1 cellular context compared by ENCODE assay signal in the genomic region with DNA sequence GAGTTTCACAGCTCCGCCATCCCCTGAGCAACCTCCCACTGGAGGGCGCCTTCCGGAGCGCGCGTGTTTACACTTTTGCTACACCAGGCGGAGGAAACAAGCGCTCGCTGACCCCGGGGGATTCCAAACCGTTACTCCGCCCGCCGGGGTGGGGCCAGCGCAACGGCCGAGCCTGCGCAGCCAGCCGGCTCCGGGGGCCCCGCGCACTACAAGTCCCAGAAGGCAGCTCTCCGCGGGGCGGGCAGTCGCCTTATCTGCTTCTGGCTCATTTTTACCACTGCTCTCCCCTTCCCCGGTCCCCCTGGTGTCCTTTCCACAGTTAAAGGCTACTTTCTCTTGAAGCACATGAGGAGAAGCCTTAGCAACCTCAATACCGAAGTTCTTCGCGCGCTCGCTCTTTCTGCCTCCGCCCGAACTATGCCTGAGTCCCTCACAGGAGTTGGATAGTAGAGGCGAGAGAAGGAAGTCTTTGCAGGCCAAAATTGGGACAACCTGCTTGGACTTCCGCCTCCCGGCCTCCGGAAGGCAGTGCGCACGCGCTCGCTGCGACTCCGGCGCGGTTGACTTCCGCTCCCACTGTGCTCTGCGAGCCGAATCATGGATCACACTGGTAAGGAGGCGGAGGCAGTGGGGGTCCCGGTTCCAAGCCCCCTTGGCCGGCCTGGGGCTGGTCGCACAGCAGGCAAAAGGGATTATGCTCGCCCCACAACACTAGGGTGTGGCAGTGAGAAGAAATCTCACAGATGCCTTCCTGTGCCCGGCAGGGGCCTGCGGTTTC.
TF ChIP-seq lines count a peak whose summit lies in the region.

A gene with protein sequence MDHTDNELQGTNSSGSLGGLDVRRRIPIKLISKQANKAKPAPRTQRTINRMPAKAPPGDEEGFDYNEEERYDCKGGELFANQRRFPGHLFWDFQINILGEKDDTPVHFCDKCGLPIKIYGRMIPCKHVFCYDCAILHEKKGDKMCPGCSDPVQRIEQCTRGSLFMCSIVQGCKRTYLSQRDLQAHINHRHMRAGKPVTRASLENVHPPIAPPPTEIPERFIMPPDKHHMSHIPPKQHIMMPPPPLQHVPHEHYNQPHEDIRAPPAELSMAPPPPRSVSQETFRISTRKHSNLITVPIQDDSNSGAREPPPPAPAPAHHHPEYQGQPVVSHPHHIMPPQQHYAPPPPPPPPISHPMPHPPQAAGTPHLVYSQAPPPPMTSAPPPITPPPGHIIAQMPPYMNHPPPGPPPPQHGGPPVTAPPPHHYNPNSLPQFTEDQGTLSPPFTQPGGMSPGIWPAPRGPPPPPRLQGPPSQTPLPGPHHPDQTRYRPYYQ (plus strand): TSS at position 576 of the 778 bp plus-strand sequence. CDS start 22 bp downstream, at position 598.

TF ChIP-seq in K562, 482 proteins besides CTCF, POLR2A, EP300 and RAD21 (continued from another document and continues in another):
- TF ChIP-seq, protein P1, sequence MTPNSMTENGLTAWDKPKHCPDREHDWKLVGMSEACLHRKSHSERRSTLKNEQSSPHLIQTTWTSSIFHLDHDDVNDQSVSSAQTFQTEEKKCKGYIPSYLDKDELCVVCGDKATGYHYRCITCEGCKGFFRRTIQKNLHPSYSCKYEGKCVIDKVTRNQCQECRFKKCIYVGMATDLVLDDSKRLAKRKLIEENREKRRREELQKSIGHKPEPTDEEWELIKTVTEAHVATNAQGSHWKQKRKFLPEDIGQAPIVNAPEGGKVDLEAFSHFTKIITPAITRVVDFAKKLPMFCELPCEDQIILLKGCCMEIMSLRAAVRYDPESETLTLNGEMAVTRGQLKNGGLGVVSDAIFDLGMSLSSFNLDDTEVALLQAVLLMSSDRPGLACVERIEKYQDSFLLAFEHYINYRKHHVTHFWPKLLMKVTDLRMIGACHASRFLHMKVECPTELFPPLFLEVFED (CRISPR knock-in tag; conservative IDR thresholded peaks at IDR 0.05) = peak; percentile 56; the same call in 1 of the 2 replicates
- TF ChIP-seq, protein P2, sequence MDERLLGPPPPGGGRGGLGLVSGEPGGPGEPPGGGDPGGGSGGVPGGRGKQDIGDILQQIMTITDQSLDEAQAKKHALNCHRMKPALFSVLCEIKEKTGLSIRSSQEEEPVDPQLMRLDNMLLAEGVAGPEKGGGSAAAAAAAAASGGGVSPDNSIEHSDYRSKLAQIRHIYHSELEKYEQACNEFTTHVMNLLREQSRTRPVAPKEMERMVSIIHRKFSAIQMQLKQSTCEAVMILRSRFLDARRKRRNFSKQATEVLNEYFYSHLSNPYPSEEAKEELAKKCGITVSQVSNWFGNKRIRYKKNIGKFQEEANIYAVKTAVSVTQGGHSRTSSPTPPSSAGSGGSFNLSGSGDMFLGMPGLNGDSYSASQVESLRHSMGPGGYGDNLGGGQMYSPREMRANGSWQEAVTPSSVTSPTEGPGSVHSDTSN (CRISPR knock-in tag; IDR thresholded peaks at IDR 0.05; ENCODE audit: low read depth) = no peak
- TF ChIP-seq, protein P2 (tag; conservative IDR thresholded peaks at IDR 0.05; ENCODE audit: low read depth) = no peak
- TF ChIP-seq TCFL5 (CRISPR knock-in tag; conservative IDR thresholded peaks at IDR 0.05) = no peak
- TF ChIP-seq, protein P3, sequence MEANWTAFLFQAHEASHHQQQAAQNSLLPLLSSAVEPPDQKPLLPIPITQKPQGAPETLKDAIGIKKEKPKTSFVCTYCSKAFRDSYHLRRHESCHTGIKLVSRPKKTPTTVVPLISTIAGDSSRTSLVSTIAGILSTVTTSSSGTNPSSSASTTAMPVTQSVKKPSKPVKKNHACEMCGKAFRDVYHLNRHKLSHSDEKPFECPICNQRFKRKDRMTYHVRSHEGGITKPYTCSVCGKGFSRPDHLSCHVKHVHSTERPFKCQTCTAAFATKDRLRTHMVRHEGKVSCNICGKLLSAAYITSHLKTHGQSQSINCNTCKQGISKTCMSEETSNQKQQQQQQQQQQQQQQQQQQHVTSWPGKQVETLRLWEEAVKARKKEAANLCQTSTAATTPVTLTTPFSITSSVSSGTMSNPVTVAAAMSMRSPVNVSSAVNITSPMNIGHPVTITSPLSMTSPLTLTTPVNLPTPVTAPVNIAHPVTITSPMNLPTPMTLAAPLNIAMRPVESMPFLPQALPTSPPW (CRISPR knock-in tag; IDR thresholded peaks at IDR 0.05) = peak; percentile 76; the same call in 1 of the 2 replicates
- TF ChIP-seq JUND (IDR thresholded peaks at IDR 0.05; ENCODE audit: borderline replicate concordance, low read depth, low read length) = peak; percentile 58
- TF ChIP-seq JUND (tag; IDR thresholded peaks at IDR 0.05; ENCODE audit: borderline replicate concordance, low read depth, low read length) = peak; percentile 9; the same call in 1 of the 3 replicates
- no peak for TF ChIP-seq MCM7 (IDR thresholded peaks at IDR 0.05)
- TF ChIP-seq, protein P4, sequence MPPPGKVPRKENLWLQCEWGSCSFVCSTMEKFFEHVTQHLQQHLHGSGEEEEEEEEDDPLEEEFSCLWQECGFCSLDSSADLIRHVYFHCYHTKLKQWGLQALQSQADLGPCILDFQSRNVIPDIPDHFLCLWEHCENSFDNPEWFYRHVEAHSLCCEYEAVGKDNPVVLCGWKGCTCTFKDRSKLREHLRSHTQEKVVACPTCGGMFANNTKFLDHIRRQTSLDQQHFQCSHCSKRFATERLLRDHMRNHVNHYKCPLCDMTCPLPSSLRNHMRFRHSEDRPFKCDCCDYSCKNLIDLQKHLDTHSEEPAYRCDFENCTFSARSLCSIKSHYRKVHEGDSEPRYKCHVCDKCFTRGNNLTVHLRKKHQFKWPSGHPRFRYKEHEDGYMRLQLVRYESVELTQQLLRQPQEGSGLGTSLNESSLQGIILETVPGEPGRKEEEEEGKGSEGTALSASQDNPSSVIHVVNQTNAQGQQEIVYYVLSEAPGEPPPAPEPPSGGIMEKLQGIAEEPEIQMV (tag; conservative IDR thresholded peaks at IDR 0.05; ENCODE audit: low read depth) = no peak
- TF ChIP-seq, protein P5, sequence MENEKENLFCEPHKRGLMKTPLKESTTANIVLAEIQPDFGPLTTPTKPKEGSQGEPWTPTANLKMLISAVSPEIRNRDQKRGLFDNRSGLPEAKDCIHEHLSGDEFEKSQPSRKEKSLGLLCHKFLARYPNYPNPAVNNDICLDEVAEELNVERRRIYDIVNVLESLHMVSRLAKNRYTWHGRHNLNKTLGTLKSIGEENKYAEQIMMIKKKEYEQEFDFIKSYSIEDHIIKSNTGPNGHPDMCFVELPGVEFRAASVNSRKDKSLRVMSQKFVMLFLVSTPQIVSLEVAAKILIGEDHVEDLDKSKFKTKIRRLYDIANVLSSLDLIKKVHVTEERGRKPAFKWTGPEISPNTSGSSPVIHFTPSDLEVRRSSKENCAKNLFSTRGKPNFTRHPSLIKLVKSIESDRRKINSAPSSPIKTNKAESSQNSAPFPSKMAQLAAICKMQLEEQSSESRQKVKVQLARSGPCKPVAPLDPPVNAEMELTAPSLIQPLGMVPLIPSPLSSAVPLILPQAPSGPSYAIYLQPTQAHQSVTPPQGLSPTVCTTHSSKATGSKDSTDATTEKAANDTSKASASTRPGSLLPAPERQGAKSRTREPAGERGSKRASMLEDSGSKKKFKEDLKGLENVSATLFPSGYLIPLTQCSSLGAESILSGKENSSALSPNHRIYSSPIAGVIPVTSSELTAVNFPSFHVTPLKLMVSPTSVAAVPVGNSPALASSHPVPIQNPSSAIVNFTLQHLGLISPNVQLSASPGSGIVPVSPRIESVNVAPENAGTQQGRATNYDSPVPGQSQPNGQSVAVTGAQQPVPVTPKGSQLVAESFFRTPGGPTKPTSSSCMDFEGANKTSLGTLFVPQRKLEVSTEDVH (IDR thresholded peaks at IDR 0.05; ENCODE audit: low read depth, partially characterized antibody) = peak; percentile 86
- 0 out of 2 replicates have a peak, but pooled peaks have one; percentile 2 for TF ChIP-seq MAFK (IDR thresholded peaks at IDR 0.05; ENCODE audit: low read length)
- TF ChIP-seq ZEB2 (IDR thresholded peaks at IDR 0.05) = no peak; the same call in 1 of the 2 replicates
- TF ChIP-seq E2F3 (CRISPR knock-in tag; IDR thresholded peaks at IDR 0.05) = peak; percentile 6; the same call in 1 of the 2 replicates
- TF ChIP-seq CHD1 (IDR thresholded peaks at IDR 0.05; ENCODE audit: low read length) = peak; percentile 71
- TF ChIP-seq MCM5 (IDR thresholded peaks at IDR 0.05; ENCODE audit: low read depth) = no peak
- TF ChIP-seq RFX5 (IDR thresholded peaks at IDR 0.05; ENCODE audit: low read depth, low read length) = no peak
- no peak for TF ChIP-seq BRF1 (IDR thresholded peaks at IDR 0.05; ENCODE audit: borderline replicate concordance, extremely low read depth, insufficient read length)
- 0 out of 2 replicates have a peak, but pooled peaks have one; percentile 67 for TF ChIP-seq KAT8 (IDR thresholded peaks at IDR 0.05; ENCODE audit: low read depth)
- TF ChIP-seq, protein P6, sequence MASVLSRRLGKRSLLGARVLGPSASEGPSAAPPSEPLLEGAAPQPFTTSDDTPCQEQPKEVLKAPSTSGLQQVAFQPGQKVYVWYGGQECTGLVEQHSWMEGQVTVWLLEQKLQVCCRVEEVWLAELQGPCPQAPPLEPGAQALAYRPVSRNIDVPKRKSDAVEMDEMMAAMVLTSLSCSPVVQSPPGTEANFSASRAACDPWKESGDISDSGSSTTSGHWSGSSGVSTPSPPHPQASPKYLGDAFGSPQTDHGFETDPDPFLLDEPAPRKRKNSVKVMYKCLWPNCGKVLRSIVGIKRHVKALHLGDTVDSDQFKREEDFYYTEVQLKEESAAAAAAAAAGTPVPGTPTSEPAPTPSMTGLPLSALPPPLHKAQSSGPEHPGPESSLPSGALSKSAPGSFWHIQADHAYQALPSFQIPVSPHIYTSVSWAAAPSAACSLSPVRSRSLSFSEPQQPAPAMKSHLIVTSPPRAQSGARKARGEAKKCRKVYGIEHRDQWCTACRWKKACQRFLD (CRISPR knock-in tag; IDR thresholded peaks at IDR 0.05) = peak; percentile 72; the same call in 1 of the 2 replicates
- TF ChIP-seq, protein P7, sequence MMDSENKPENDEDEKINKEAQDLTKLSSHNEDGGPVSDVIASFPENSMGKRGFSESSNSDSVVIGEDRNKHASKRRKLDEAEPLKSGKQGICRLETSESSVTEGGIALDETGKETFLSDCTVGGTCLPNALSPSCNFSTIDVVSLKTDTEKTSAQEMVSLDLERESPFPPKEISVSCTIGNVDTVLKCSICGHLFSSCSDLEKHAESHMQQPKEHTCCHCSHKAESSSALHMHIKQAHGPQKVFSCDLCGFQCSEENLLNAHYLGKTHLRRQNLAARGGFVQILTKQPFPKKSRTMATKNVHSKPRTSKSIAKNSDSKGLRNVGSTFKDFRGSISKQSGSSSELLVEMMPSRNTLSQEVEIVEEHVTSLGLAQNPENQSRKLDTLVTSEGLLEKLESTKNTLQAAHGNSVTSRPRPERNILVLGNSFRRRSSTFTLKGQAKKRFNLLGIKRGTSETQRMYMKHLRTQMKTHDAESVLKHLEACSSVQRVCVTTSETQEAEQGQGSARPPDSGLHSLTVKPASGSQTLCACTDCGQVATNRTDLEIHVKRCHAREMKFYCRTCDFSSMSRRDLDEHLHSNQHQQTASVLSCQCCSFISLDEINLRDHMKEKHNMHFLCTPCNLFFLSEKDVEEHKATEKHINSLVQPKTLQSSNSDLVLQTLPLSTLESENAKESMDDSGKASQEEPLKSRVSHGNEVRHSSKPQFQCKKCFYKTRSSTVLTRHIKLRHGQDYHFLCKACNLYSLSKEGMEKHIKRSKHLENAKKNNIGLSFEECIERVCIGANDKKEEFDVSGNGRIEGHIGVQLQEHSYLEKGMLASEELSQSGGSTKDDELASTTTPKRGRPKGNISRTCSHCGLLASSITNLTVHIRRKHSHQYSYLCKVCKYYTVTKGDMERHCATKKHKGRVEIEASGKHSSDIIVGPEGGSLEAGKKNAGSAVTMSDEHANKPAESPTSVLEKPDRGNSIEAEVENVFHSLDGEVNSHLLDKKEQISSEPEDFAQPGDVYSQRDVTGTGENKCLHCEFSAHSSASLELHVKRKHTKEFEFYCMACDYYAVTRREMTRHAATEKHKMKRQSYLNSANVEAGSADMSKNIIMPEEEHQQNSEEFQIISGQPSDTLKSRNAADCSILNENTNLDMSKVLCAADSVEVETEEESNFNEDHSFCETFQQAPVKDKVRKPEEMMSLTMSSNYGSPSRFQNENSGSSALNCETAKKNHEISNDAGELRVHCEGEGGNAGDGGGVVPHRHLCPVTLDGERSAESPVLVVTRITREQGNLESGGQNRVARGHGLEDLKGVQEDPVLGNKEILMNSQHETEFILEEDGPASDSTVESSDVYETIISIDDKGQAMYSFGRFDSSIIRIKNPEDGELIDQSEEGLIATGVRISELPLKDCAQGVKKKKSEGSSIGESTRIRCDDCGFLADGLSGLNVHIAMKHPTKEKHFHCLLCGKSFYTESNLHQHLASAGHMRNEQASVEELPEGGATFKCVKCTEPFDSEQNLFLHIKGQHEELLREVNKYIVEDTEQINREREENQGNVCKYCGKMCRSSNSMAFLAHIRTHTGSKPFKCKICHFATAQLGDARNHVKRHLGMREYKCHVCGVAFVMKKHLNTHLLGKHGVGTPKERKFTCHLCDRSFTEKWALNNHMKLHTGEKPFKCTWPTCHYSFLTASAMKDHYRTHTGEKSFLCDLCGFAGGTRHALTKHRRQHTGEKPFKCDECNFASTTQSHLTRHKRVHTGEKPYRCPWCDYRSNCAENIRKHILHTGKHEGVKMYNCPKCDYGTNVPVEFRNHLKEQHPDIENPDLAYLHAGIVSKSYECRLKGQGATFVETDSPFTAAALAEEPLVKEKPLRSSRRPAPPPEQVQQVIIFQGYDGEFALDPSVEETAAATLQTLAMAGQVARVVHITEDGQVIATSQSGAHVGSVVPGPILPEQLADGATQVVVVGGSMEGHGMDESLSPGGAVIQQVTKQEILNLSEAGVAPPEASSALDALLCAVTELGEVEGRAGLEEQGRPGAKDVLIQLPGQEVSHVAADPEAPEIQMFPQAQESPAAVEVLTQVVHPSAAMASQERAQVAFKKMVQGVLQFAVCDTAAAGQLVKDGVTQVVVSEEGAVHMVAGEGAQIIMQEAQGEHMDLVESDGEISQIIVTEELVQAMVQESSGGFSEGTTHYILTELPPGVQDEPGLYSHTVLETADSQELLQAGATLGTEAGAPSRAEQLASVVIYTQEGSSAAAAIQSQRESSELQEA (IDR thresholded peaks at IDR 0.05; ENCODE audit: low read depth) = peak; percentile 72; the same call in 1 of the 2 replicates
- TF ChIP-seq TCF7 (IDR thresholded peaks at IDR 0.05; ENCODE audit: borderline replicate concordance) = 0 out of 2 replicates have a peak, but pooled peaks have one; percentile 55
- TF ChIP-seq MCM3 (IDR thresholded peaks at IDR 0.05) = no peak
